In genomic region chr20:40811660-40812414, GRCh38 we compare ENCODE assay signal across 22 cellular contexts.
A peak's percentile ranks its signal among the peaks of the same experiment; 100 is the strongest.
DNase-seq lines count a peak whose midpoint lies in the region; TF ChIP-seq lines count a peak whose summit lies in the region.
"Had no signal": no experiment of that assay in that cellular context is flagged by ENCODE, and none has a peak within 500 bp of the region (broad histone marks: within the 10 kb centered on the region; RNA-seq: fewer than 3 reads in every experiment).

No MANE protein-coding gene starts in this region.

- WGBS in thyroid gland, 2 donors, result 78 to 87% methylated on average over 8 of the region's 8 CpGs

- H3K9me3 Mint-ChIP-seq in endothelial cell (ENCODE audit: unreplicated experiment), result no peaks in the 10 kb centered on the region
- H3K9me3 Mint-ChIP-seq: CD4-positive, alpha-beta T cell; memory B cell; stimulated activated naive B cell treated with anti-CD40 and anti-IgM and Interleukin-4, amounts not matched to agents 10 μg/mL and 1 μg/mL and 100 μg/mL, for 72 hours had no signal

- H3K27me3 Mint-ChIP-seq in endothelial cell (ENCODE audit: unreplicated experiment), result peaks cover 1% of the 10 kb centered on the region
- H3K27me3 Mint-ChIP-seq: CD4-positive, alpha-beta T cell; stimulated activated naive B cell treated with anti-CD40 and anti-IgM and Interleukin-4, amounts not matched to agents 10 μg/mL and 1 μg/mL and 100 μg/mL, for 72 hours had no signal

- POLR2A ChIA-PET in A673 (lab: Charles Lee; ENCODE audit: low non-redundant PET), result no interaction called here

- no peaks in the 10 kb centered on the region for H4K20me1 ChIP-seq in OCI-LY3 (ENCODE audit: insufficient read depth, low read length)

- TF ChIP-seq POLR2A in thyroid gland (IDR thresholded peaks at IDR 0.05), result no peak

- H2AFZ ChIP-seq in OCI-LY3 (ENCODE audit: low read depth, low read length), result no peak overlapping the region

- H3K27me3 ChIP-seq in A673 (replicated peaks; ENCODE audit: insufficient read depth, low read depth, low read length, poor library complexity) (peaks cover 31% of the 10 kb centered on the region), OCI-LY3 (ENCODE audit: low read depth, low read length) (peaks cover 30% of the 10 kb centered on the region), thyroid gland (no peaks in the 10 kb centered on the region), WERI-Rb-1 (ENCODE audit: insufficient read depth, low read depth, severe bottlenecking) (peaks cover 72% of the 10 kb centered on the region)
- H3K27me3 ChIP-seq: cardiac muscle cell, pancreas, testis had no signal

- no peaks in the 10 kb centered on the region for H3K36me3 ChIP-seq in A673 (ENCODE audit: insufficient read depth, low read length, poor library complexity, severe bottlenecking)
- H3K36me3 ChIP-seq in OCI-LY3 (replicated peaks; ENCODE audit: low read depth, low read length), result no peaks in the 10 kb centered on the region
- H3K36me3 ChIP-seq in thyroid gland, result no peaks in the 10 kb centered on the region
- no peaks in the 10 kb centered on the region for H3K36me3 ChIP-seq in WERI-Rb-1
- H3K36me3 ChIP-seq: cardiac muscle cell, esophagus muscularis mucosa, pancreas, SJSA1 had no signal

- H3K36me3 Mint-ChIP-seq in endothelial cell (ENCODE audit: low read depth, unreplicated experiment), result no peaks in the 10 kb centered on the region
- H3K36me3 Mint-ChIP-seq: memory B cell; stimulated activated naive B cell treated with anti-CD40 and anti-IgM and Interleukin-4, amounts not matched to agents 10 μg/mL and 1 μg/mL and 100 μg/mL, for 72 hours had no signal

- no peak overlapping the region for H3K4me3 Mint-ChIP-seq in endothelial cell (ENCODE audit: unreplicated experiment)
- H3K4me3 Mint-ChIP-seq: CD4-positive, alpha-beta T cell; memory B cell; stimulated activated naive B cell treated with anti-CD40 and anti-IgM and Interleukin-4, amounts not matched to agents 10 μg/mL and 1 μg/mL and 100 μg/mL, for 72 hours had no signal

- TF ChIP-seq CTCF in A673 (conservative IDR thresholded peaks at IDR 0.05; ENCODE audit: low read depth, low read length) (peak; percentile 40), GM12864 (IDR thresholded peaks at IDR 0.05; ENCODE audit: low read depth, low read length, missing control alignments) (peak; percentile 24), OCI-LY3 (IDR thresholded peaks at IDR 0.05; ENCODE audit: low read depth, low read length) (peak; percentile 31; the same call in 1 of the 2 replicates), endothelial cell (IDR thresholded peaks at IDR 0.05; ENCODE audit: unreplicated experiment) (peak; percentile 9), thyroid gland (IDR thresholded peaks at IDR 0.05) (no peak), WERI-Rb-1 (IDR thresholded peaks at IDR 0.05; ENCODE audit: low read depth, low read length) (no peak)

- no peak overlapping the region for H3K4me3 ChIP-seq in A673 (ENCODE audit: low read depth, low read length, poor library complexity, severe bottlenecking)
- H3K4me3 ChIP-seq in GM12864 (ENCODE audit: low read depth, low read length), result no peak overlapping the region
- no peak overlapping the region for H3K4me3 ChIP-seq in OCI-LY3 (ENCODE audit: low read length)
- H3K4me3 ChIP-seq in thyroid gland (replicated peaks in 1 of 3), result no peak overlapping the region
- H3K4me3 ChIP-seq in WERI-Rb-1 (ENCODE audit: low read depth, low read length), result no peak overlapping the region
- H3K4me3 ChIP-seq: cardiac muscle cell, esophagus muscularis mucosa, pancreas, SJSA1, testis had no signal

- H3K79me2 ChIP-seq in OCI-LY3 (ENCODE audit: low read length), result no peaks in the 10 kb centered on the region

- no peak overlapping the region for H3K4me2 ChIP-seq in OCI-LY3 (ENCODE audit: low read length)

- BruUV-seq in A673 (replicated peaks; lab: Mats Ljungman, UMichigan), result no TSS peak

- H3K4me1 Mint-ChIP-seq in endothelial cell (ENCODE audit: unreplicated experiment), result no peaks in the 10 kb centered on the region
- H3K4me1 Mint-ChIP-seq: memory B cell; stimulated activated naive B cell treated with anti-CD40 and anti-IgM and Interleukin-4, amounts not matched to agents 10 μg/mL and 1 μg/mL and 100 μg/mL, for 72 hours had no signal

- CTCF ChIA-PET in A673 (lab: Charles Lee), result no interaction called here

- H3K27ac ChIP-seq in A673 (ENCODE audit: low read depth, low read length, poor library complexity, severe bottlenecking), result no peak overlapping the region
- H3K27ac ChIP-seq in OCI-LY3 (ENCODE audit: low read length), result no peak overlapping the region
- H3K27ac ChIP-seq in thyroid gland, result no peak overlapping the region
- no peak overlapping the region for H3K27ac ChIP-seq in WERI-Rb-1
- H3K27ac ChIP-seq: cardiac muscle cell, esophagus muscularis mucosa, pancreas, SJSA1, testis, VCaP had no signal

- H3K9ac ChIP-seq in OCI-LY3 (ENCODE audit: low read length), result no peak overlapping the region

- H3K4me1 ChIP-seq in A673 (ENCODE audit: insufficient read depth, low read length, poor library complexity, severe bottlenecking) (no peaks in the 10 kb centered on the region), OCI-LY3 (ENCODE audit: low read length) (no peaks in the 10 kb centered on the region), thyroid gland (no peaks in the 10 kb centered on the region)
- H3K4me1 ChIP-seq: esophagus muscularis mucosa, pancreas, SJSA1, testis had no signal

- no peaks in the 10 kb centered on the region for H3K9me3 ChIP-seq in A673 (ENCODE audit: low read depth, low read length, poor library complexity, severe bottlenecking)
- H3K9me3 ChIP-seq in OCI-LY3 (ENCODE audit: insufficient read depth, low read length), result no peaks in the 10 kb centered on the region
- H3K9me3 ChIP-seq in thyroid gland, result no peaks in the 10 kb centered on the region
- H3K9me3 ChIP-seq in WERI-Rb-1 (ENCODE audit: severe bottlenecking), result no peaks in the 10 kb centered on the region
- H3K9me3 ChIP-seq: esophagus muscularis mucosa, pancreas, SJSA1, testis had no signal

- no peak for DNase-seq in A673 (ENCODE audit: low spot score)
- no peak for DNase-seq in GM12864 (ENCODE audit: low read depth)
- no peak for DNase-seq in endothelial cell (ENCODE audit: low spot score)
- no peak for DNase-seq in thyroid gland
- DNase-seq in hypothalamus (lab: John Stamatoyannopoulos, UW), result no peak
- no peak for DNase-seq in activated naive CD4-positive, alpha-beta T cell treated with Interleukin-2 at 50 U/mL for 16 hours
- DNase-seq in WERI-Rb-1, result no peak
- DNase-seq: ACHN; CD4-positive, alpha-beta T cell; NCI-H146; NCI-H748 treated with DMSO at 0.1 percent for 48 hours; OCI-M1; pancreas; stimulated activated naive B cell treated with anti-CD40 and anti-IgM and Interleukin-4, amounts not matched to agents 10 μg/mL and 1 μg/mL and 100 μg/mL, for 72 hours; T-helper 2 cell; testis had no signal

- no peak overlapping the region for H3K27ac Mint-ChIP-seq in endothelial cell (ENCODE audit: unreplicated experiment)
- H3K27ac Mint-ChIP-seq: CD4-positive, alpha-beta T cell; memory B cell; stimulated activated naive B cell treated with anti-CD40 and anti-IgM and Interleukin-4, amounts not matched to agents 10 μg/mL and 1 μg/mL and 100 μg/mL, for 72 hours had no signal

- intact Hi-C loops in A673 (cut with micrococcal nuclease; ENCODE audit: unreplicated experiment), result no loop called here
- intact Hi-C loops in thyroid gland (cut with DNase I), result no loop called here

Comparison
In these comparisons a context has a peak if more than half of its experiments do, and no peak if none do; other contexts are left out.
1. CTCF ChIP-seq: peak in A673 (single experiment), GM12864 (single experiment), OCI-LY3 (single experiment) and endothelial cell (single experiment); none in thyroid gland (0 of 6) and WERI-Rb-1 (single experiment).